ENCODE assay signal across 8 cellular contexts in the genomic region with DNA sequence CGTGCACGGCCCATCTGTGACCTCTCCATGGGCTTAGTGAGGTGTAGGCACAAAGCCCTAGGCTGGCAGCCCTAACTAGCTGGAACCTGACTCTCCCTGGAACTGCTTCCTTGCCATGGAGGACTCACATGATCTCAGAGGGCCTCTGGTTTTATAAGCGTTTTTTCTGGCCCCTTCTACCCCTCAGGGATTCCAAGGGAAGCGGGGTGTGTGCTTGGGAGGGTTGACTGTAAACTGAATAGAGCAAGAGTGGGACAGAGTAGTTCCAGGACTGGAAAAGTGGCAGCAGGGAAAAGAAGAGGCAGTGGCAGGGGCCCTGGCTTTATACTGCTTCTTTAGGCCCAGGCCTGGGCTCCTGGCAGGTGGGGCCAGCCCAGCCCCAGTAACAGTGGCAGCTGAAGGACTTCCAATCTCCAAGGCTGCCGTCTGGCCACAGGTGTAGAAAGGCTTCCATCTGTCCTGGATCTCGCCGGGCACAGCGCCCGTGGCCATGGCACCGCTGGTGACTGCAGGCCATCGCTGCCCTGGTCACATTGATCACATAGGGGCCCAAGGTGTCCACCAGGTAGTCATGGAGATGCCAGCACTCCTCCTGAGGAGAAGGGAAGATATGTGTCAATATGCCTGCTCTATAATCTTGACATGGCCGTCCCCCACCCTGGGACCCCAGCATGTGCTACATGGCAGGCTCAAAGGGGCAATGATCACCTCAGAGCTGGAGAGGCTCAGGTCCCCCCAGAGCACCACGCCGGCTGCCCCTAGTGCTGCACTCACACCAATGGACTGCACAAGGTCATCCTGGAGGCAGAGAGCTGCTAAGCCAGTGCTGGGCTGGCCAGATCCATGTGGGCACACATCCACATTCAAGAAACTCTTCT. TPM values are rescaled to one million over a fixed set of nuclear protein-coding genes. Genes with fewer than 3 reads are reported as not detected.
A peak's percentile ranks its signal among the peaks of the same experiment; 100 is the strongest.
DNase-seq lines count a peak whose midpoint lies in the region; ATAC-seq and TF ChIP-seq lines count a peak whose summit lies in the region.

No MANE protein-coding gene starts in this region.

- H3K36me3 ChIP-seq in adipocyte (ENCODE audit: control insufficient read depth, insufficient read depth, low read length, severe bottlenecking) (peaks cover 26% of the 10 kb centered on the region), kidney epithelial cell (ENCODE audit: control insufficient read depth, insufficient read depth, low read length) (peaks cover 3% of the 10 kb centered on the region)

- no peaks in the 10 kb centered on the region for H3K9me3 ChIP-seq in adipocyte (ENCODE audit: control insufficient read depth, low read length)

- no peak for ATAC-seq in HG02973 (IDR thresholded peaks at IDR 0.05; ENCODE audit: unreplicated experiment)
- ATAC-seq in GM21526 (IDR thresholded peaks at IDR 0.05; ENCODE audit: low FRiP score, unreplicated experiment), result no peak

- peak overlapping the region; percentile 92 for H3K9ac ChIP-seq in adipocyte (ENCODE audit: low read length)

- peaks cover 22% of the 10 kb centered on the region for H3K4me1 ChIP-seq in adipocyte (ENCODE audit: control insufficient read depth, insufficient read depth, low read length)

- TF ChIP-seq CTCF in kidney epithelial cell (IDR thresholded peaks at IDR 0.05; ENCODE audit: insufficient read depth, low read length, poor library complexity, severe bottlenecking), result no peak

- H3K27ac ChIP-seq in substantia nigra (ENCODE audit: low read depth, low read length, poor library complexity, severe bottlenecking), result peak overlapping the region; percentile 76

- no peaks in the 10 kb centered on the region for H3K27me3 ChIP-seq in adipocyte (replicated peaks; ENCODE audit: control insufficient read depth, insufficient read depth, low read length)
- no peaks in the 10 kb centered on the region for H3K27me3 ChIP-seq in kidney epithelial cell (ENCODE audit: control insufficient read depth, insufficient read depth, low read length)

- peak overlapping the region; percentile 73 for H3K4me3 ChIP-seq in adipocyte (ENCODE audit: low read length)
- H3K4me3 ChIP-seq in kidney epithelial cell (ENCODE audit: low read depth, low read length), result peak overlapping the region; percentile 34

- DNase-seq in NCI-H524 (lab: John Stamatoyannopoulos, UW) (peak; percentile 62 to 76), NCI-H524 treated with DMSO at 0.1 percent for 48 hours (lab: John Stamatoyannopoulos, UW) (no peak), adipocyte (ENCODE audit: low read depth) (no peak), kidney epithelial cell (ENCODE audit: low read depth) (no peak), substantia nigra (lab: John Stamatoyannopoulos, UW) (no peak), kidney tubule cell (ENCODE audit: low spot score) (no peak)

RNA-seq across cellular contexts. Expression of gene IFRD2, which starts 0.9 kb away (rescaled TPM):
- 77.7 and 113 TPM in 2 replicates for total RNA-seq in kidney epithelial cell

RNA-seq across cellular contexts. Expression of gene HYAL3, which starts 6.0 kb away (rescaled TPM):
- 7.6 and 7.9 TPM in 2 replicates for total RNA-seq in kidney epithelial cell

RNA-seq across cellular contexts. Expression of gene NAA80, which starts 6.0 kb away (rescaled TPM):
- total RNA-seq in kidney epithelial cell, result 8.5 and 12.3 TPM in 2 replicates

RNA-seq across cellular contexts. Expression of gene HYAL1, which starts 10.2 kb away (rescaled TPM):
- total RNA-seq in kidney epithelial cell, result 0.14 TPM in 1 of 2 replicates, not detected in the other

RNA-seq across cellular contexts. Expression of gene LSMEM2, which starts 14.3 kb away (rescaled TPM):
- total RNA-seq in kidney epithelial cell, result not detected in 2 replicates

Comparison
In these comparisons a context has a peak if more than half of its experiments do, and no peak if none do; other contexts are left out.
1. DNase-seq: peak in NCI-H524 (2 of 2); none in NCI-H524 treated with DMSO at 0.1 percent for 48 hours (single experiment), adipocyte (single experiment), kidney epithelial cell (single experiment), substantia nigra (0 of 49) and kidney tubule cell (single experiment).